Comparison of ENCODE assay signal across 12 cellular contexts in genomic region chr4:1207603-1208265, GRCh38. TPM values are rescaled to one million over a fixed set of nuclear protein-coding genes. Genes with fewer than 3 reads are reported as not detected.
A peak's percentile ranks its signal among the peaks of the same experiment; 100 is the strongest.
DNase-seq lines count a peak whose midpoint lies in the region; ATAC-seq and TF ChIP-seq lines count a peak whose summit lies in the region.
"Had no signal": no experiment of that assay in that cellular context is flagged by ENCODE, and none has a peak within 500 bp of the region (broad histone marks: within the 10 kb centered on the region; RNA-seq: fewer than 3 reads in every experiment).

No MANE protein-coding gene starts in this region.

- TF ChIP-seq CTCF in lung (IDR thresholded peaks at IDR 0.05; ENCODE audit: control extremely low read depth, extremely low read depth), result no peak
- TF ChIP-seq CTCF in upper lobe of right lung (IDR thresholded peaks at IDR 0.05), result no peak

- peaks cover 2% of the 10 kb centered on the region for H3K36me3 Mint-ChIP-seq in activated T-cell treated with anti-CD3 and anti-CD28 coated beads, Interleukin-2, amount 50 U/mL, for 4 hours (ENCODE audit: insufficient read depth)

- H3K4me3 ChIP-seq in lung (no peak overlapping the region), upper lobe of right lung (no peak overlapping the region)

- H3K27me3 ChIP-seq in lung (ENCODE audit: control insufficient read depth, insufficient read depth), result no peaks in the 10 kb centered on the region
- no peaks in the 10 kb centered on the region for H3K27me3 ChIP-seq in upper lobe of right lung

- H3K9me3 ChIP-seq in lung (ENCODE audit: control insufficient read depth in 2 of 2, insufficient read depth in 1 of 2, low read length in 1 of 2), result no peaks in the 10 kb centered on the region
- no peaks in the 10 kb centered on the region for H3K9me3 ChIP-seq in upper lobe of right lung

- peak; percentile 2 for DNase-seq in activated T-cell treated with anti-CD3 and anti-CD28 coated beads, Interleukin-2, amount 50 U/mL, for 4 hours
- no peak for DNase-seq in activated T-cell treated with anti-CD3 and anti-CD28 coated beads, Interleukin-2, amount 50 U/mL, for 48 hours
- DNase-seq in epidermal melanocyte (ENCODE audit: insufficient read length, low spot score) (peak; percentile 82), lung (ENCODE audit: low spot score) (peak; percentile 56), upper lobe of right lung (peak; percentile 81)
- DNase-seq: central memory CD4-positive, alpha-beta T cell; trophoblast cell had no signal

- H3K4me1 Mint-ChIP-seq in activated T-cell treated with anti-CD3 and anti-CD28 coated beads, Interleukin-2, amount 50 U/mL, for 4 hours (ENCODE audit: low read depth), result peaks cover 24% of the 10 kb centered on the region

- 80 to 86% methylated on average over 25 to 29 of the region's 31 CpGs for WGBS in lung, 2 donors

- H3K36me3 ChIP-seq in lung (ENCODE audit: control insufficient read depth in 2 of 2, insufficient read depth in 2 of 2, low read length in 2 of 2), result peaks cover 0 to 17% of the 10 kb centered on the region in 2 donors
- H3K36me3 ChIP-seq in upper lobe of right lung, result peaks cover 23% of the 10 kb centered on the region

- ATAC-seq in activated T-cell treated with anti-CD3 and anti-CD28 coated beads, Interleukin-2, amount 50 U/mL, for 4 hours, result no peak
- peak; percentile 54 for ATAC-seq in lung (ENCODE audit: insufficient read depth, low FRiP score)
- ATAC-seq in upper lobe of right lung, result peak; percentile 20
- ATAC-seq in HG02884 (IDR thresholded peaks at IDR 0.05; ENCODE audit: unreplicated experiment), result no peak
- no peak for ATAC-seq in HG03378 (IDR thresholded peaks at IDR 0.05; ENCODE audit: unreplicated experiment)
- ATAC-seq in HG02588 (IDR thresholded peaks at IDR 0.05; ENCODE audit: unreplicated experiment), result no peak
- ATAC-seq: CD8-positive, alpha-beta T cell had no signal

- peaks cover 10 to 39% of the 10 kb centered on the region in 2 donors for H3K4me1 ChIP-seq in lung (ENCODE audit: control insufficient read depth in 2 of 2, insufficient read depth in 2 of 2, low read length in 2 of 2)
- peaks cover 50% of the 10 kb centered on the region for H3K4me1 ChIP-seq in upper lobe of right lung

- H3K4me3 Mint-ChIP-seq in activated T-cell treated with anti-CD3 and anti-CD28 coated beads, Interleukin-2, amount 50 U/mL, for 4 hours, result no peak overlapping the region

- H3K27me3 Mint-ChIP-seq in activated T-cell treated with anti-CD3 and anti-CD28 coated beads, Interleukin-2, amount 50 U/mL, for 4 hours (ENCODE audit: low read depth), result no peaks in the 10 kb centered on the region
- H3K27me3 Mint-ChIP-seq: T-helper 17 cell had no signal

- intact Hi-C loops in upper lobe of right lung (cut with DNase I), result no loop called here

- peak overlapping the region in 1 of 2 donors; percentile 88 for H3K27ac ChIP-seq in lung (ENCODE audit: low read depth in 1 of 2, low read length in 1 of 2)
- peak overlapping the region; percentile 72 for H3K27ac ChIP-seq in upper lobe of right lung

- no peaks in the 10 kb centered on the region for H3K9me3 Mint-ChIP-seq in activated T-cell treated with anti-CD3 and anti-CD28 coated beads, Interleukin-2, amount 50 U/mL, for 4 hours
- H3K9me3 Mint-ChIP-seq: CD8-positive, alpha-beta T cell had no signal

RNA-seq across cellular contexts. Expression of gene SPON2, which starts 35.4 kb away (rescaled TPM):
- 1 to 10 TPM; 1.4 to 2.1 (median 2.1) TPM for total RNA-seq in activated T-cell treated with anti-CD3 and anti-CD28 coated beads, Interleukin-2, amount 50 U/mL, for 4 hours
- total RNA-seq in lung (100 to 1,000 TPM in 1 of 2 donors, 10 to 100 TPM in 1; 31.6 to 106 TPM), upper lobe of right lung (43.9 TPM)
- polyA plus RNA-seq in lung, result 100 to 1,000 TPM in 1 of 2 donors, 10 to 100 TPM in 1; 21.0 to 105 TPM

RNA-seq across cellular contexts. Expression of gene CTBP1, which starts 41.2 kb away (rescaled TPM):
- total RNA-seq in activated T-cell treated with anti-CD3 and anti-CD28 coated beads, Interleukin-2, amount 50 U/mL, for 4 hours, result 100 to 1,000 TPM; 166 to 186 (median 177) TPM
- total RNA-seq in lung (100 to 1,000 TPM; 121 to 204 TPM), upper lobe of right lung (169 TPM)
- polyA plus RNA-seq in lung, result 100 to 1,000 TPM; 126 to 150 TPM

Comparison
In these comparisons a context has a peak if more than half of its experiments do, and no peak if none do; other contexts are left out.
1. DNase-seq: peak in activated T-cell treated with anti-CD3 and anti-CD28 coated beads, Interleukin-2, amount 50 U/mL, for 4 hours (single experiment), epidermal melanocyte (single experiment), lung (single experiment) and upper lobe of right lung (single experiment); none in activated T-cell treated with anti-CD3 and anti-CD28 coated beads, Interleukin-2, amount 50 U/mL, for 48 hours (0 of 2).
2. ATAC-seq: peak in lung (single experiment) and upper lobe of right lung (single experiment); none in activated T-cell treated with anti-CD3 and anti-CD28 coated beads, Interleukin-2, amount 50 U/mL, for 4 hours (0 of 2), HG02884 (single experiment), HG03378 (single experiment) and HG02588 (single experiment).
3. RNA of gene SPON2, which starts 35.4 kb away (total RNA-seq): 31.6 to 106 TPM in lung and 43.9 TPM in upper lobe of right lung (single experiment); 1.4 to 2.1 TPM in activated T-cell treated with anti-CD3 and anti-CD28 coated beads, Interleukin-2, amount 50 U/mL, for 4 hours; every median in the first group is over 10 times any median in the second.